Comparison of ENCODE assay signal across 8 cellular contexts in genomic region chr5:172697123-172698121, GRCh38. TPM values are rescaled to one million over a fixed set of nuclear protein-coding genes. Genes with fewer than 3 reads are reported as not detected.
DNase-seq lines count a peak whose midpoint lies in the region; ATAC-seq, FAIRE-seq and TF ChIP-seq lines count a peak whose summit lies in the region.

No MANE protein-coding gene starts in this region.

- H3K27me3 ChIP-seq in CD4-positive, alpha-beta memory T cell (ENCODE audit: insufficient read depth, low read length), result peaks cover 7% of the 10 kb centered on the region
- H3K27me3 ChIP-seq in NT2/D1 (ENCODE audit: insufficient read depth, insufficient read length) (peaks cover 7% of the 10 kb centered on the region), endothelial cell of umbilical vein (ENCODE audit: control insufficient read depth in 2 of 2, insufficient read depth in 2 of 2, low read length in 2 of 2) (peaks cover 6 to 11% of the 10 kb centered on the region in 2 experiments)

- TF ChIP-seq CTCF in endothelial cell of umbilical vein (IDR thresholded peaks at IDR 0.05; ENCODE audit: extremely low read depth in 1 of 2, insufficient read depth in 1 of 2, low read depth in 1 of 2, low read length in 2 of 2), result peak; percentile 87 to 91

- POLR2A ChIA-PET in CD4-positive, alpha-beta memory T cell (lab: Charles Lee; ENCODE audit: partially characterized antibody), result interaction anchor here (0.6 to 2.3 kb wide), 6 partner anchors 9 to 74 kb away, joined by 3 to 10 read pairs (median 4); partner anchors contain the start of gene DUSP1
- POLR2A ChIA-PET in endothelial cell of umbilical vein (lab: Charles Lee), result no interaction called here

- H3K4me1 ChIP-seq in CD4-positive, alpha-beta memory T cell (ENCODE audit: insufficient read depth, low read length), result peaks cover 24% of the 10 kb centered on the region
- peaks cover 21% of the 10 kb centered on the region for H3K4me1 ChIP-seq in NT2/D1 (ENCODE audit: insufficient read depth, insufficient read length)
- H3K4me1 ChIP-seq in endothelial cell of umbilical vein (ENCODE audit: control insufficient read depth, extremely low read depth, insufficient read depth, low read length), result peaks cover 5% of the 10 kb centered on the region

- H3K36me3 ChIP-seq in CD4-positive, alpha-beta memory T cell (ENCODE audit: insufficient read depth, low read length), result no peaks in the 10 kb centered on the region
- H3K36me3 ChIP-seq in NT2/D1 (ENCODE audit: insufficient read depth, insufficient read length, low read length) (no peaks in the 10 kb centered on the region), endothelial cell of umbilical vein (ENCODE audit: control insufficient read depth in 2 of 2, extremely low read depth in 1 of 2, insufficient read depth in 2 of 2, low read length in 2 of 2) (no peaks in the 10 kb centered on the region)

- H3K9me3 Mint-ChIP-seq in CD4-positive, alpha-beta memory T cell, result no peaks in the 10 kb centered on the region

- peak overlapping the region; percentile 71 for H3K27ac ChIP-seq in CD4-positive, alpha-beta memory T cell (ENCODE audit: low read depth, low read length)
- no peak overlapping the region for H3K27ac ChIP-seq in endothelial cell of umbilical vein (ENCODE audit: insufficient read depth, low read depth, low read length)

- intact Hi-C loops in CD4-positive, alpha-beta memory T cell (cut with micrococcal nuclease), result loop anchor here (1.0 to 10.0 kb wide), 4 partner anchors 13 to 1280 kb away; partner anchors contain the start of gene FGF18
- intact Hi-C loops in endothelial cell of umbilical vein (cut with micrococcal nuclease), result loop anchor here (1.0 kb wide), 4 partner anchors 56 to 509 kb away; partner anchors contain the start of genes NEURL1B and STK10

- no peaks in the 10 kb centered on the region for H3K9me3 ChIP-seq in CD4-positive, alpha-beta memory T cell (ENCODE audit: control insufficient read depth in 1 of 2, low read length in 2 of 2)
- H3K9me3 ChIP-seq in NT2/D1 (ENCODE audit: insufficient read depth, low read length), result no peaks in the 10 kb centered on the region
- H3K9me3 ChIP-seq in endothelial cell of umbilical vein (replicated peaks; ENCODE audit: control insufficient read depth, insufficient read depth, low read length), result no peaks in the 10 kb centered on the region

- TF ChIP-seq POLR2A in endothelial cell of umbilical vein (IDR thresholded peaks at IDR 0.05; ENCODE audit: low read depth, low read length), result no peak

- CTCF ChIA-PET in CD4-positive, alpha-beta memory T cell (lab: Charles Lee; ENCODE audit: partially characterized antibody), result interaction anchor here (0.7 to 8.0 kb wide), 25 partner anchors 12 to 891 kb away, joined by 3 to 66 read pairs (median 4); no protein-coding TSS in a partner anchor
- CTCF ChIA-PET in endothelial cell of umbilical vein (lab: Charles Lee), result interaction anchor here (0.6 to 3.7 kb wide), 29 partner anchors 9 to 932 kb away, joined by 3 to 81 read pairs (median 4); no protein-coding TSS in a partner anchor

- peak; percentile 95 for FAIRE-seq in endothelial cell of umbilical vein (lab: Jason Lieb, UNC)

- DNase-seq in CD4-positive, alpha-beta memory T cell, result peak; percentile 81 to 85 (median 82)
- DNase-seq in HT1080 (ENCODE audit: low read depth) (peak; percentile 80), NT2/D1 (ENCODE audit: low read depth, low spot score) (peak; percentile 59), endothelial cell of umbilical vein (ENCODE audit: low read depth, low spot score) (peak; percentile 82), middle frontal gyrus (ENCODE audit: extremely low spot score, low spot score) (peak; percentile 62)
- DNase-seq in activated CD8-positive, alpha-beta memory T cell treated with anti-CD3 and anti-CD28 coated beads, Interleukin-2, amount 50 U/mL, for 4 hours, result peak; percentile 84
- DNase-seq in stimulated activated CD8-positive, alpha-beta memory T cell treated with anti-CD3 and anti-CD28 coated beads, Interleukin-2, amount 100 ng/mL, for 1 hour (ENCODE audit: low read depth in 2 of 2), result peak; percentile 55 to 72

- H3K27me3 Mint-ChIP-seq in CD4-positive, alpha-beta memory T cell, result peaks cover 14 to 15% of the 10 kb centered on the region in 2 donors

- no TSS peak for BruUV-seq in endothelial cell of umbilical vein (replicated peaks; lab: Mats Ljungman, UMichigan)

- no peaks in the 10 kb centered on the region for H3K79me2 ChIP-seq in endothelial cell of umbilical vein (ENCODE audit: control insufficient read depth, insufficient read depth, low read length)

- peak overlapping the region; percentile 91 for H2AFZ ChIP-seq in endothelial cell of umbilical vein (ENCODE audit: low read depth, low read length)

- H3K4me3 Mint-ChIP-seq in CD4-positive, alpha-beta memory T cell, result peak overlapping the region; percentile 93 to 99 (median 96)

- H4K20me1 ChIP-seq in endothelial cell of umbilical vein (replicated peaks; ENCODE audit: control insufficient read depth, extremely low read depth, insufficient read depth, low read length), result no peaks in the 10 kb centered on the region

- H3K36me3 Mint-ChIP-seq in CD4-positive, alpha-beta memory T cell, result peaks cover 0 to 2% of the 10 kb centered on the region in 2 donors

- ATAC-seq in GM19452 (IDR thresholded peaks at IDR 0.05; ENCODE audit: unreplicated experiment), result peak; percentile 76

- H3K4me2 ChIP-seq in endothelial cell of umbilical vein (ENCODE audit: insufficient read depth, low read length), result peak overlapping the region; percentile 62

- peaks cover 11 to 27% (median 21%) of the 10 kb centered on the region in 4 donors for H3K4me1 Mint-ChIP-seq in CD4-positive, alpha-beta memory T cell

- H3K9ac ChIP-seq in NT2/D1 (ENCODE audit: insufficient read length, low read depth) (peak overlapping the region; percentile 68), endothelial cell of umbilical vein (replicated peaks; ENCODE audit: extremely low read depth, insufficient read depth, low read length) (peak overlapping the region; percentile 22)

- dilution Hi-C loops in endothelial cell of umbilical vein (cut with MboI; ENCODE audit: extremely low pct_ligation_motif_present, low sequenced_read_pairs), result no loop called here

- peak overlapping the region; percentile 91 to 98 (median 96) for H3K27ac Mint-ChIP-seq in CD4-positive, alpha-beta memory T cell

- peak overlapping the region; percentile 75 to 77 for H3K4me3 ChIP-seq in CD4-positive, alpha-beta memory T cell (ENCODE audit: low read length in 2 of 2)
- no peak overlapping the region for H3K4me3 ChIP-seq in NT2/D1 (ENCODE audit: insufficient read length, low read depth)
- H3K4me3 ChIP-seq in endothelial cell of umbilical vein (replicated peaks in 1 of 3; ENCODE audit: insufficient read depth in 1 of 3, low read depth in 1 of 3, low read length in 3 of 3), result peak overlapping the region; percentile 8 to 47 (median 36)

- H3K9me1 ChIP-seq in endothelial cell of umbilical vein (replicated peaks; ENCODE audit: control insufficient read depth, extremely low read depth, insufficient read depth, low read length), result no peaks in the 10 kb centered on the region

TF ChIP-seq in endothelial cell of umbilical vein, 7 proteins besides CTCF, POLR2A, EP300 and RAD21:
- TF ChIP-seq MAX (IDR thresholded peaks at IDR 0.05; ENCODE audit: insufficient read depth, insufficient read length) (no peak), GATA2 (IDR thresholded peaks at IDR 0.05; ENCODE audit: insufficient read depth, insufficient read length, low read depth, low read length) (no peak), EZH2 (IDR thresholded peaks at IDR 0.05; ENCODE audit: borderline replicate concordance, low read depth, low read length, severe bottlenecking) (no peak), MYC (IDR thresholded peaks at IDR 0.05; ENCODE audit: low read depth, low read length) (no peak)

RNA-seq across cellular contexts. Expression of gene NEURL1B, which starts 56.4 kb away (rescaled TPM):
- total RNA-seq in CD4-positive, alpha-beta memory T cell, result under 1 TPM; 0.08 to 0.20 TPM
- polyA plus RNA-seq in CD4-positive, alpha-beta memory T cell, result under 1 TPM in 1 of 2 donors, not detected in 1; 0.02 TPM
- total RNA-seq in HT1080 (2014; rRNA removed; shearing (Covaris generic)), result 0.10 and 0.55 TPM in 2 replicates
- 0.68 and 0.80 TPM in 2 replicates for polyA plus RNA-seq in HT1080 (2015; cell fraction: cytosol; rRNA removed)
- polyA plus RNA-seq in HT1080 (2015; cell fraction: nucleus; rRNA removed), result 0.69 and 0.93 TPM in 2 replicates
- 0.90 and 1.6 TPM in 2 replicates for total RNA-seq in endothelial cell of umbilical vein
- 0.40 and 0.44 TPM in 2 replicates for polyA plus RNA-seq in endothelial cell of umbilical vein
- polyA plus RNA-seq in endothelial cell of umbilical vein (2011; cell fraction: cytosol; rRNA removed), result 0.35 and 0.63 TPM in 2 replicates
- polyA plus RNA-seq in endothelial cell of umbilical vein (2011; cell fraction: nucleus; rRNA removed), result 1.1 and 1.6 TPM in 2 replicates
- polyA plus RNA-seq in endothelial cell of umbilical vein (2012), result 0.24 and 0.25 TPM in 2 replicates
- polyA minus RNA-seq in endothelial cell of umbilical vein, result 0.45 and 0.90 TPM in 2 replicates
- polyA minus RNA-seq in endothelial cell of umbilical vein (2011; cell fraction: cytosol; rRNA and poly(A)+ RNA removed), result 1.2 TPM
- 0.43 and 0.77 TPM in 2 replicates for polyA minus RNA-seq in endothelial cell of umbilical vein (2011; cell fraction: nucleus; rRNA and poly(A)+ RNA removed)
